ENCODE assay signal across 1 cellular context in the genomic region with DNA sequence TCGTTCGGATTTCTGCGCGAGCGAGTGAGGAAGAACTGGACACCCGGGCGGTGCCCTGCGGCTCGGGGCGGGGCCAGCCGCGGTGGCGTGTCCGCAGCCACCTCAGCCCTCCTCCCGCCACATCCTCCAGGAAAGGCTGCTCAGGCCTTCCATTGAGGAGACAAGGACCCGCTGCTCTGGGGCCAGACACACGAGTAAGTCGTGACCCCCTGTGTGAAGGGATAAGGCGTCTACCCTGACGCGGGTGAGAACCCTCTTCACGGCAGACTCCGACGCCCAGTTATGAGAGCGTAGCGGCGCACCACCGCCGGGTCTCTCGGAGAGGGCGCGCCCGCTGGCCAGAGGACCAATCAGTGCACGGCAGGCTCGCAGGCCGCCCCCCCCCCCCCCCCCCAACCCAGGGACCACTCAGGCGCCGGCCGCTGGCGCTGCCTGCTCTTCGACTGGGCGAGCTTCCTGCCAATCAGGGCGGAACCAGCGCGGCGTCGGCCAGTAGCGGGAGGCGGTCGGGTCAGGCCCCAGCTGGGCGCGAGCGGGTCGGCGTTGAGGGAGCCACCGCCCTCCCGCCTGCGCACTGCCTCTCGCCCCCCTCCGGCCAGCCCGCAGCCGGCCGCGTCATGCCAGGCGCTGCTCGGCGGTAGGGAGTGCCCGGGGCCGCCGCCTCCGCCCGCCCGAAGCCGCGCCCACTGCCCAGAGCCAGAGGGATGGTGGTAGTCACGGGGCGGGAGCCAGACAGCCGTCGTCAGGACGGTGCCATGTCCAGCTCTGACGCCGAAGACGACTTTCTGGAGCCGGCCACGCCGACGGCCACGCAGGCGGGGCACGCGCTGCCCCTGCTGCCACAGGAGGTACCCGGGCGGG.
A peak's percentile ranks its signal among the peaks of the same experiment; 100 is the strongest.
TF ChIP-seq lines count a peak whose summit lies in the region.

A gene (plus strand): TSS at position 521 of the 861 bp plus-strand sequence. CDS start 184 bp downstream, at position 705.

TF ChIP-seq in K562, 482 proteins besides CTCF, POLR2A, EP300 and RAD21 (continued from another document and continues in another):
- TF ChIP-seq, protein P1, sequence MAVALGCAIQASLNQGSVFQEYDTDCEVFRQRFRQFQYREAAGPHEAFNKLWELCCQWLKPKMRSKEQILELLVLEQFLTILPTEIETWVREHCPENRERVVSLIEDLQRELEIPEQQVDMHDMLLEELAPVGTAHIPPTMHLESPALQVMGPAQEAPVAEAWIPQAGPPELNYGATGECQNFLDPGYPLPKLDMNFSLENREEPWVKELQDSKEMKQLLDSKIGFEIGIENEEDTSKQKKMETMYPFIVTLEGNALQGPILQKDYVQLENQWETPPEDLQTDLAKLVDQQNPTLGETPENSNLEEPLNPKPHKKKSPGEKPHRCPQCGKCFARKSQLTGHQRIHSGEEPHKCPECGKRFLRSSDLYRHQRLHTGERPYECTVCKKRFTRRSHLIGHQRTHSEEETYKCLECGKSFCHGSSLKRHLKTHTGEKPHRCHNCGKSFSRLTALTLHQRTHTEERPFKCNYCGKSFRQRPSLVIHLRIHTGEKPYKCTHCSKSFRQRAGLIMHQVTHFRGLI (CRISPR knock-in tag; IDR thresholded peaks at IDR 0.05) = no peak
- TF ChIP-seq MXI1 (IDR thresholded peaks at IDR 0.05; ENCODE audit: low read depth, low read length) (no peak), SMARCE1 (IDR thresholded peaks at IDR 0.05) (no peak), GABPA (tag; conservative IDR thresholded peaks at IDR 0.05; ENCODE audit: low read depth) (0 out of 2 replicates have a peak, but pooled peaks have one; percentile 31), ARID1B (IDR thresholded peaks at IDR 0.05) (no peak; the same call in 1 of the 2 replicates), ETV6 (IDR thresholded peaks at IDR 0.05; ENCODE audit: borderline replicate concordance in 1 of 2, low read depth in 2 of 2, low read length in 1 of 2) (no peak), ETV6 (CRISPR knock-in tag; IDR thresholded peaks at IDR 0.05; ENCODE audit: borderline replicate concordance) (0 out of 2 replicates have a peak, but pooled peaks have one; percentile 37), MBD2 (IDR thresholded peaks at IDR 0.05; ENCODE audit: borderline replicate concordance, low read depth) (peak; percentile 90), SP1 (CRISPR knock-in tag; IDR thresholded peaks at IDR 0.05) (peak; percentile 82), NCOA1 (IDR thresholded peaks at IDR 0.05; ENCODE audit: low read depth) (no peak), PHF8 (IDR thresholded peaks at IDR 0.05; ENCODE audit: borderline replicate concordance, low read length) (peak; percentile 96; the same call in 1 of the 2 replicates), TCF7 (IDR thresholded peaks at IDR 0.05; ENCODE audit: borderline replicate concordance) (no peak), ZC3H4 (CRISPR knock-in tag; IDR thresholded peaks at IDR 0.05; ENCODE audit: borderline replicate concordance) (no peak), ZNF134 (CRISPR knock-in tag; conservative IDR thresholded peaks at IDR 0.05) (no peak), KLF13 (tag; IDR thresholded peaks at IDR 0.05; ENCODE audit: borderline replicate concordance, low read depth) (peak; percentile 79; the same call in 1 of the 2 replicates), MYBL2 (IDR thresholded peaks at IDR 0.05; ENCODE audit: low read depth) (no peak), MYBL2 (CRISPR knock-in tag; IDR thresholded peaks at IDR 0.05; ENCODE audit: borderline replicate concordance) (no peak), NCOA4 (IDR thresholded peaks at IDR 0.05; ENCODE audit: partially characterized antibody) (no peak), ZNF830 (CRISPR knock-in tag; IDR thresholded peaks at IDR 0.05) (no peak), PHB (CRISPR knock-in tag; IDR thresholded peaks at IDR 0.05) (peak; percentile 51; the same call in 1 of the 2 replicates), FOXK1 (CRISPR knock-in tag; IDR thresholded peaks at IDR 0.05; ENCODE audit: borderline replicate concordance) (no peak), ZNF77 (CRISPR knock-in tag; IDR thresholded peaks at IDR 0.05) (no peak)
- TF ChIP-seq, protein P2, sequence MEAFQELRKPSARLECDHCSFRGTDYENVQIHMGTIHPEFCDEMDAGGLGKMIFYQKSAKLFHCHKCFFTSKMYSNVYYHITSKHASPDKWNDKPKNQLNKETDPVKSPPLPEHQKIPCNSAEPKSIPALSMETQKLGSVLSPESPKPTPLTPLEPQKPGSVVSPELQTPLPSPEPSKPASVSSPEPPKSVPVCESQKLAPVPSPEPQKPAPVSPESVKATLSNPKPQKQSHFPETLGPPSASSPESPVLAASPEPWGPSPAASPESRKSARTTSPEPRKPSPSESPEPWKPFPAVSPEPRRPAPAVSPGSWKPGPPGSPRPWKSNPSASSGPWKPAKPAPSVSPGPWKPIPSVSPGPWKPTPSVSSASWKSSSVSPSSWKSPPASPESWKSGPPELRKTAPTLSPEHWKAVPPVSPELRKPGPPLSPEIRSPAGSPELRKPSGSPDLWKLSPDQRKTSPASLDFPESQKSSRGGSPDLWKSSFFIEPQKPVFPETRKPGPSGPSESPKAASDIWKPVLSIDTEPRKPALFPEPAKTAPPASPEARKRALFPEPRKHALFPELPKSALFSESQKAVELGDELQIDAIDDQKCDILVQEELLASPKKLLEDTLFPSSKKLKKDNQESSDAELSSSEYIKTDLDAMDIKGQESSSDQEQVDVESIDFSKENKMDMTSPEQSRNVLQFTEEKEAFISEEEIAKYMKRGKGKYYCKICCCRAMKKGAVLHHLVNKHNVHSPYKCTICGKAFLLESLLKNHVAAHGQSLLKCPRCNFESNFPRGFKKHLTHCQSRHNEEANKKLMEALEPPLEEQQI (IDR thresholded peaks at IDR 0.05) = no peak
- TF ChIP-seq, protein P3, sequence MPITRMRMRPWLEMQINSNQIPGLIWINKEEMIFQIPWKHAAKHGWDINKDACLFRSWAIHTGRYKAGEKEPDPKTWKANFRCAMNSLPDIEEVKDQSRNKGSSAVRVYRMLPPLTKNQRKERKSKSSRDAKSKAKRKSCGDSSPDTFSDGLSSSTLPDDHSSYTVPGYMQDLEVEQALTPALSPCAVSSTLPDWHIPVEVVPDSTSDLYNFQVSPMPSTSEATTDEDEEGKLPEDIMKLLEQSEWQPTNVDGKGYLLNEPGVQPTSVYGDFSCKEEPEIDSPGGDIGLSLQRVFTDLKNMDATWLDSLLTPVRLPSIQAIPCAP (CRISPR knock-in tag; IDR thresholded peaks at IDR 0.05; ENCODE audit: borderline replicate concordance) = no peak
- TF ChIP-seq, protein P4, sequence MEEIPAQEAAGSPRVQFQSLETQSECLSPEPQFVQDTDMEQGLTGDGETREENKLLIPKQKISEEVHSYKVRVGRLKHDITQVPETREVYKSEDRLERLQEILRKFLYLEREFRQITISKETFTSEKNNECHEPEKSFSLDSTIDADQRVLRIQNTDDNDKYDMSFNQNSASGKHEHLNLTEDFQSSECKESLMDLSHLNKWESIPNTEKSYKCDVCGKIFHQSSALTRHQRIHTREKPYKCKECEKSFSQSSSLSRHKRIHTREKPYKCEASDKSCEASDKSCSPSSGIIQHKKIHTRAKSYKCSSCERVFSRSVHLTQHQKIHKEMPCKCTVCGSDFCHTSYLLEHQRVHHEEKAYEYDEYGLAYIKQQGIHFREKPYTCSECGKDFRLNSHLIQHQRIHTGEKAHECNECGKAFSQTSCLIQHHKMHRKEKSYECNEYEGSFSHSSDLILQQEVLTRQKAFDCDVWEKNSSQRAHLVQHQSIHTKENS (CRISPR knock-in tag; IDR thresholded peaks at IDR 0.05) = no peak
- TF ChIP-seq, protein P5, sequence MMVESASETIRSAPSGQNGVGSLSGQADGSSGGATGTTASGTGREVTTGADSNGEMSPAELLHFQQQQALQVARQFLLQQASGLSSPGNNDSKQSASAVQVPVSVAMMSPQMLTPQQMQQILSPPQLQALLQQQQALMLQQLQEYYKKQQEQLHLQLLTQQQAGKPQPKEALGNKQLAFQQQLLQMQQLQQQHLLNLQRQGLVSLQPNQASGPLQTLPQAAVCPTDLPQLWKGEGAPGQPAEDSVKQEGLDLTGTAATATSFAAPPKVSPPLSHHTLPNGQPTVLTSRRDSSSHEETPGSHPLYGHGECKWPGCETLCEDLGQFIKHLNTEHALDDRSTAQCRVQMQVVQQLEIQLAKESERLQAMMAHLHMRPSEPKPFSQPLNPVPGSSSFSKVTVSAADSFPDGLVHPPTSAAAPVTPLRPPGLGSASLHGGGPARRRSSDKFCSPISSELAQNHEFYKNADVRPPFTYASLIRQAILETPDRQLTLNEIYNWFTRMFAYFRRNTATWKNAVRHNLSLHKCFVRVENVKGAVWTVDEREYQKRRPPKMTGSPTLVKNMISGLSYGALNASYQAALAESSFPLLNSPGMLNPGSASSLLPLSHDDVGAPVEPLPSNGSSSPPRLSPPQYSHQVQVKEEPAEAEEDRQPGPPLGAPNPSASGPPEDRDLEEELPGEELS (CRISPR knock-in tag; IDR thresholded peaks at IDR 0.05; ENCODE audit: borderline replicate concordance) = no peak
- TF ChIP-seq, protein P6, sequence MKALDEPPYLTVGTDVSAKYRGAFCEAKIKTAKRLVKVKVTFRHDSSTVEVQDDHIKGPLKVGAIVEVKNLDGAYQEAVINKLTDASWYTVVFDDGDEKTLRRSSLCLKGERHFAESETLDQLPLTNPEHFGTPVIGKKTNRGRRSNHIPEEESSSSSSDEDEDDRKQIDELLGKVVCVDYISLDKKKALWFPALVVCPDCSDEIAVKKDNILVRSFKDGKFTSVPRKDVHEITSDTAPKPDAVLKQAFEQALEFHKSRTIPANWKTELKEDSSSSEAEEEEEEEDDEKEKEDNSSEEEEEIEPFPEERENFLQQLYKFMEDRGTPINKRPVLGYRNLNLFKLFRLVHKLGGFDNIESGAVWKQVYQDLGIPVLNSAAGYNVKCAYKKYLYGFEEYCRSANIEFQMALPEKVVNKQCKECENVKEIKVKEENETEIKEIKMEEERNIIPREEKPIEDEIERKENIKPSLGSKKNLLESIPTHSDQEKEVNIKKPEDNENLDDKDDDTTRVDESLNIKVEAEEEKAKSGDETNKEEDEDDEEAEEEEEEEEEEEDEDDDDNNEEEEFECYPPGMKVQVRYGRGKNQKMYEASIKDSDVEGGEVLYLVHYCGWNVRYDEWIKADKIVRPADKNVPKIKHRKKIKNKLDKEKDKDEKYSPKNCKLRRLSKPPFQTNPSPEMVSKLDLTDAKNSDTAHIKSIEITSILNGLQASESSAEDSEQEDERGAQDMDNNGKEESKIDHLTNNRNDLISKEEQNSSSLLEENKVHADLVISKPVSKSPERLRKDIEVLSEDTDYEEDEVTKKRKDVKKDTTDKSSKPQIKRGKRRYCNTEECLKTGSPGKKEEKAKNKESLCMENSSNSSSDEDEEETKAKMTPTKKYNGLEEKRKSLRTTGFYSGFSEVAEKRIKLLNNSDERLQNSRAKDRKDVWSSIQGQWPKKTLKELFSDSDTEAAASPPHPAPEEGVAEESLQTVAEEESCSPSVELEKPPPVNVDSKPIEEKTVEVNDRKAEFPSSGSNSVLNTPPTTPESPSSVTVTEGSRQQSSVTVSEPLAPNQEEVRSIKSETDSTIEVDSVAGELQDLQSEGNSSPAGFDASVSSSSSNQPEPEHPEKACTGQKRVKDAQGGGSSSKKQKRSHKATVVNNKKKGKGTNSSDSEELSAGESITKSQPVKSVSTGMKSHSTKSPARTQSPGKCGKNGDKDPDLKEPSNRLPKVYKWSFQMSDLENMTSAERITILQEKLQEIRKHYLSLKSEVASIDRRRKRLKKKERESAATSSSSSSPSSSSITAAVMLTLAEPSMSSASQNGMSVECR (CRISPR knock-in tag; IDR thresholded peaks at IDR 0.05) = peak; percentile 86
- TF ChIP-seq, protein P7, sequence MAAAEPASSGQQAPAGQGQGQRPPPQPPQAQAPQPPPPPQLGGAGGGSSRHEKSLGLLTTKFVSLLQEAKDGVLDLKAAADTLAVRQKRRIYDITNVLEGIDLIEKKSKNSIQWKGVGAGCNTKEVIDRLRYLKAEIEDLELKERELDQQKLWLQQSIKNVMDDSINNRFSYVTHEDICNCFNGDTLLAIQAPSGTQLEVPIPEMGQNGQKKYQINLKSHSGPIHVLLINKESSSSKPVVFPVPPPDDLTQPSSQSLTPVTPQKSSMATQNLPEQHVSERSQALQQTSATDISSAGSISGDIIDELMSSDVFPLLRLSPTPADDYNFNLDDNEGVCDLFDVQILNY (CRISPR knock-in tag; IDR thresholded peaks at IDR 0.05) = no peak
- TF ChIP-seq, protein P8, sequence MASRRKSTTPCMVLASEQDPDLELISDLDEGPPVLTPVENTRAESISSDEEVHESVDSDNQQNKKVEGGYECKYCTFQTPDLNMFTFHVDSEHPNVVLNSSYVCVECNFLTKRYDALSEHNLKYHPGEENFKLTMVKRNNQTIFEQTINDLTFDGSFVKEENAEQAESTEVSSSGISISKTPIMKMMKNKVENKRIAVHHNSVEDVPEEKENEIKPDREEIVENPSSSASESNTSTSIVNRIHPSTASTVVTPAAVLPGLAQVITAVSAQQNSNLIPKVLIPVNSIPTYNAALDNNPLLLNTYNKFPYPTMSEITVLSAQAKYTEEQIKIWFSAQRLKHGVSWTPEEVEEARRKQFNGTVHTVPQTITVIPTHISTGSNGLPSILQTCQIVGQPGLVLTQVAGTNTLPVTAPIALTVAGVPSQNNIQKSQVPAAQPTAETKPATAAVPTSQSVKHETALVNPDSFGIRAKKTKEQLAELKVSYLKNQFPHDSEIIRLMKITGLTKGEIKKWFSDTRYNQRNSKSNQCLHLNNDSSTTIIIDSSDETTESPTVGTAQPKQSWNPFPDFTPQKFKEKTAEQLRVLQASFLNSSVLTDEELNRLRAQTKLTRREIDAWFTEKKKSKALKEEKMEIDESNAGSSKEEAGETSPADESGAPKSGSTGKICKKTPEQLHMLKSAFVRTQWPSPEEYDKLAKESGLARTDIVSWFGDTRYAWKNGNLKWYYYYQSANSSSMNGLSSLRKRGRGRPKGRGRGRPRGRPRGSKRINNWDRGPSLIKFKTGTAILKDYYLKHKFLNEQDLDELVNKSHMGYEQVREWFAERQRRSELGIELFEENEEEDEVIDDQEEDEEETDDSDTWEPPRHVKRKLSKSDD (conservative IDR thresholded peaks at IDR 0.05; ENCODE audit: low read length) = no peak
- TF ChIP-seq, protein P9, sequence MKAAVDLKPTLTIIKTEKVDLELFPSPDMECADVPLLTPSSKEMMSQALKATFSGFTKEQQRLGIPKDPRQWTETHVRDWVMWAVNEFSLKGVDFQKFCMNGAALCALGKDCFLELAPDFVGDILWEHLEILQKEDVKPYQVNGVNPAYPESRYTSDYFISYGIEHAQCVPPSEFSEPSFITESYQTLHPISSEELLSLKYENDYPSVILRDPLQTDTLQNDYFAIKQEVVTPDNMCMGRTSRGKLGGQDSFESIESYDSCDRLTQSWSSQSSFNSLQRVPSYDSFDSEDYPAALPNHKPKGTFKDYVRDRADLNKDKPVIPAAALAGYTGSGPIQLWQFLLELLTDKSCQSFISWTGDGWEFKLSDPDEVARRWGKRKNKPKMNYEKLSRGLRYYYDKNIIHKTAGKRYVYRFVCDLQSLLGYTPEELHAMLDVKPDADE (conservative IDR thresholded peaks at IDR 0.05; ENCODE audit: control insufficient read depth, low read depth, low read length) = peak; percentile 73; the same call in 1 of the 2 replicates
- TF ChIP-seq, protein P10, sequence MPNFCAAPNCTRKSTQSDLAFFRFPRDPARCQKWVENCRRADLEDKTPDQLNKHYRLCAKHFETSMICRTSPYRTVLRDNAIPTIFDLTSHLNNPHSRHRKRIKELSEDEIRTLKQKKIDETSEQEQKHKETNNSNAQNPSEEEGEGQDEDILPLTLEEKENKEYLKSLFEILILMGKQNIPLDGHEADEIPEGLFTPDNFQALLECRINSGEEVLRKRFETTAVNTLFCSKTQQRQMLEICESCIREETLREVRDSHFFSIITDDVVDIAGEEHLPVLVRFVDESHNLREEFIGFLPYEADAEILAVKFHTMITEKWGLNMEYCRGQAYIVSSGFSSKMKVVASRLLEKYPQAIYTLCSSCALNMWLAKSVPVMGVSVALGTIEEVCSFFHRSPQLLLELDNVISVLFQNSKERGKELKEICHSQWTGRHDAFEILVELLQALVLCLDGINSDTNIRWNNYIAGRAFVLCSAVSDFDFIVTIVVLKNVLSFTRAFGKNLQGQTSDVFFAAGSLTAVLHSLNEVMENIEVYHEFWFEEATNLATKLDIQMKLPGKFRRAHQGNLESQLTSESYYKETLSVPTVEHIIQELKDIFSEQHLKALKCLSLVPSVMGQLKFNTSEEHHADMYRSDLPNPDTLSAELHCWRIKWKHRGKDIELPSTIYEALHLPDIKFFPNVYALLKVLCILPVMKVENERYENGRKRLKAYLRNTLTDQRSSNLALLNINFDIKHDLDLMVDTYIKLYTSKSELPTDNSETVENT (CRISPR knock-in tag; IDR thresholded peaks at IDR 0.05) = peak; percentile 86
